ENCODE assay signal across 23 cellular contexts in the genomic region with DNA sequence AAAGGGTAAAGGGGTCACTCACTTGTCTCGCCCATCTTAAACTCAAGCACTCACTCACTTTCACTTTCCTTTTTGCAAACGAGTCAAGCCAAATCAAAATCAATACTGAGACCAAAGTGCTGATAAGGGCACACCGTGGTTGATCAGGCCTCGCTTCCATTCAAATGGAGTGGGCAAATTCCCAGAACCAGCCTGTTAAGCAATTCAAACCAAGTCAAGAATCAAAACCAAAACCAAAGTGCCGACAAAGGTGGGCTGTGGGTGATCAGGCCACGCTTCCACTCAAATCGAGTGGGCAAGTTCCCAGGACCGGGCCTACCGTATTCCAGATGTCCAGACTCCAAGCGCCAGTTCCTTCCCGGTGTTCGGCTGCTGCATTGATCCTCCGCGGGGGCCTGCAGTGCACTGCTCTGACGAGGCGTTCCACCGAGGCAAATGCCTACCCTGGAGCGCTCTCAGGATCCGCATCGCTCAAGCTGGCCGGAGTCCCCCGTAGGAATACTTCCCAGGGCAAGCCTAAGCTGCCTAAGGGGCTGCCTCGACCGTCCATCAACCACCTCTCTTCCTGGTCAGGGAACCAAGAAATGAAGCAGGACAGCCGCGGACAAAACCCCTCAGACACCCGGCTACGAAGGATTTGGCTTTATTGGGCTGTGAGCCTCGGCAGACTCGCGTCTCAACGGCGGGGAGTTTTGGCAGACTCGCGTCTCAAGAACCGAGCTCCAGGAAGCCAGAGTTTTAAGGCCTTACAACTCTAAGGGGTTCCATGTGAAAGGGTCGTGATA.
DNase-seq lines count a peak whose midpoint lies in the region; ATAC-seq, FAIRE-seq and TF ChIP-seq lines count a peak whose summit lies in the region.
"Had no signal": no experiment of that assay in that cellular context is flagged by ENCODE, and none has a peak within 500 bp of the region (broad histone marks: within the 10 kb centered on the region; RNA-seq: fewer than 3 reads in every experiment).

No MANE protein-coding gene starts in this region.

- peak overlapping the region; percentile 32 to 52 (median 50) for H3K4me3 ChIP-seq in right lobe of liver
- no peak overlapping the region for H3K4me3 ChIP-seq in upper lobe of right lung
- H3K4me3 ChIP-seq: lung, mucosa of descending colon had no signal

- peak overlapping the region; percentile 30 for H3K4me3 Mint-ChIP-seq in activated naive CD8-positive, alpha-beta T cell
- no peak overlapping the region for H3K4me3 Mint-ChIP-seq in activated naive CD8-positive, alpha-beta T cell treated with anti-CD3 and anti-CD28 coated beads for 36 hours
- H3K4me3 Mint-ChIP-seq in activated naive CD8-positive, alpha-beta T cell treated with anti-CD3 and anti-CD28 coated beads, Interleukin-2, amount 50 U/mL, for 24 hours, result peak overlapping the region; percentile 12
- H3K4me3 Mint-ChIP-seq: activated CD4-positive, alpha-beta T cell treated with anti-CD3 and anti-CD28 coated beads for 36 hours; stimulated activated effector memory CD8-positive, alpha-beta T cell treated with anti-CD3 and anti-CD28 coated beads, Interleukin-12 subunit alpha, Interleukin-12 subunit beta, amount 100 ng/mL, for 72 hours had no signal

- no peaks in the 10 kb centered on the region for H3K36me3 Mint-ChIP-seq in activated naive CD8-positive, alpha-beta T cell
- H3K36me3 Mint-ChIP-seq in activated naive CD8-positive, alpha-beta T cell treated with anti-CD3 and anti-CD28 coated beads for 36 hours, result no peaks in the 10 kb centered on the region
- H3K36me3 Mint-ChIP-seq in activated naive CD8-positive, alpha-beta T cell treated with anti-CD3 and anti-CD28 coated beads, Interleukin-2, amount 50 U/mL, for 24 hours (ENCODE audit: low read depth), result no peaks in the 10 kb centered on the region
- H3K36me3 Mint-ChIP-seq: stimulated activated effector memory CD8-positive, alpha-beta T cell treated with anti-CD3 and anti-CD28 coated beads, Interleukin-12 subunit alpha, Interleukin-12 subunit beta, amount 100 ng/mL, for 72 hours had no signal

- peak; percentile 13 for TF ChIP-seq POLR2A in right lobe of liver (IDR thresholded peaks at IDR 0.05)
- TF ChIP-seq POLR2A in GM12891 (IDR thresholded peaks at IDR 0.05; ENCODE audit: low read depth, low read length), result no peak

- H3K9me3 ChIP-seq in right lobe of liver (no peaks in the 10 kb centered on the region), upper lobe of right lung (no peaks in the 10 kb centered on the region)
- H3K9me3 ChIP-seq: BE2C, mucosa of descending colon had no signal

- H3K27me3 ChIP-seq in right lobe of liver (no peaks in the 10 kb centered on the region), upper lobe of right lung (no peaks in the 10 kb centered on the region)
- H3K27me3 ChIP-seq: BE2C had no signal

- H3K4me1 Mint-ChIP-seq in activated naive CD8-positive, alpha-beta T cell (ENCODE audit: low read depth), result peaks cover 2% of the 10 kb centered on the region
- H3K4me1 Mint-ChIP-seq in activated naive CD8-positive, alpha-beta T cell treated with anti-CD3 and anti-CD28 coated beads for 36 hours, result peaks cover 2% of the 10 kb centered on the region
- H3K4me1 Mint-ChIP-seq in activated naive CD8-positive, alpha-beta T cell treated with anti-CD3 and anti-CD28 coated beads, Interleukin-2, amount 50 U/mL, for 24 hours, result peaks cover 5% of the 10 kb centered on the region

- intact Hi-C loops in right lobe of liver (cut with DNase I), result no loop called here
- intact Hi-C loops in upper lobe of right lung (cut with DNase I), result no loop called here

- no peak for FAIRE-seq in GM12891 (lab: Jason Lieb, UNC)
- FAIRE-seq: H1, keratinocyte had no signal

- no peak for ATAC-seq in activated naive CD8-positive, alpha-beta T cell treated with anti-CD3 and anti-CD28 coated beads, Interleukin-2, amount 50 U/mL, for 24 hours
- ATAC-seq in right lobe of liver (peak; percentile 84 to 91 (median 85)), upper lobe of right lung (no peak)
- ATAC-seq: activated CD4-positive, alpha-beta T cell treated with anti-CD3 and anti-CD28 coated beads for 36 hours; mucosa of descending colon; SK-N-SH treated with all-trans-retinoic acid at 6 μM for 48 hours; stimulated activated effector memory CD8-positive, alpha-beta T cell treated with anti-CD3 and anti-CD28 coated beads, Interleukin-12 subunit alpha, Interleukin-12 subunit beta, amount 100 ng/mL, for 72 hours had no signal

- H3K27ac Mint-ChIP-seq in activated naive CD8-positive, alpha-beta T cell, result no peak overlapping the region
- no peak overlapping the region for H3K27ac Mint-ChIP-seq in activated naive CD8-positive, alpha-beta T cell treated with anti-CD3 and anti-CD28 coated beads for 36 hours
- H3K27ac Mint-ChIP-seq in activated naive CD8-positive, alpha-beta T cell treated with anti-CD3 and anti-CD28 coated beads, Interleukin-2, amount 50 U/mL, for 24 hours, result no peak overlapping the region
- H3K27ac Mint-ChIP-seq: activated CD4-positive, alpha-beta T cell treated with anti-CD3 and anti-CD28 coated beads for 36 hours; stimulated activated effector memory CD8-positive, alpha-beta T cell treated with anti-CD3 and anti-CD28 coated beads, Interleukin-12 subunit alpha, Interleukin-12 subunit beta, amount 100 ng/mL, for 72 hours had no signal

- TF ChIP-seq CTCF in right lobe of liver (IDR thresholded peaks at IDR 0.05) (no peak), upper lobe of right lung (IDR thresholded peaks at IDR 0.05) (no peak)

- no peak for DNase-seq in activated naive CD8-positive, alpha-beta T cell treated with anti-CD3 and anti-CD28 coated beads for 36 hours
- DNase-seq in activated naive CD8-positive, alpha-beta T cell treated with anti-CD3 and anti-CD28 coated beads, Interleukin-2, amount 50 U/mL, for 24 hours, result no peak
- peak; percentile 34 to 78 (median 60) for DNase-seq in right lobe of liver
- DNase-seq in upper lobe of right lung, result peak; percentile 59
- no peak for DNase-seq in GM12891 (ENCODE audit: insufficient read length, low spot score)
- no peak for DNase-seq in activated naive CD4-positive, alpha-beta T cell treated with anti-CD3 and anti-CD28 coated beads, Interleukin-2, amount 50 U/mL, for 16 hours
- no peak for DNase-seq in cerebellum (ENCODE audit: low spot score)
- DNase-seq: ACHN; activated CD4-positive, alpha-beta T cell treated with anti-CD3 and anti-CD28 coated beads for 36 hours; BE2C; DND-41; mucosa of descending colon; NCI-H146; NCI-H446; NCI-H82; right cardiac atrium; stimulated activated CD4-positive, alpha-beta T cell treated with anti-CD3 and anti-CD28 coated beads, Interleukin-4, amount 100 ng/mL, for 24 hours had no signal

- no peaks in the 10 kb centered on the region for H3K36me3 ChIP-seq in right lobe of liver
- no peaks in the 10 kb centered on the region for H3K36me3 ChIP-seq in upper lobe of right lung
- H3K36me3 ChIP-seq: BE2C had no signal

- no peaks in the 10 kb centered on the region for H3K9me3 Mint-ChIP-seq in activated naive CD8-positive, alpha-beta T cell (ENCODE audit: low read depth)
- H3K9me3 Mint-ChIP-seq in activated naive CD8-positive, alpha-beta T cell treated with anti-CD3 and anti-CD28 coated beads for 36 hours, result no peaks in the 10 kb centered on the region
- H3K9me3 Mint-ChIP-seq in activated naive CD8-positive, alpha-beta T cell treated with anti-CD3 and anti-CD28 coated beads, Interleukin-2, amount 50 U/mL, for 24 hours, result no peaks in the 10 kb centered on the region
- H3K9me3 Mint-ChIP-seq: stimulated activated effector memory CD8-positive, alpha-beta T cell treated with anti-CD3 and anti-CD28 coated beads, Interleukin-12 subunit alpha, Interleukin-12 subunit beta, amount 100 ng/mL, for 72 hours had no signal

- H3K27ac ChIP-seq in right lobe of liver, result peak overlapping the region; percentile 70 to 78 (median 75)
- H3K27ac ChIP-seq in upper lobe of right lung, result no peak overlapping the region

- WGBS in right lobe of liver (ENCODE audit: insufficient coverage, low coverage, low lambda C conversion rate, missing lambda C conversion rate), result 50% methylated on average over 12 of the region's 37 CpGs

- H3K27me3 Mint-ChIP-seq in activated naive CD8-positive, alpha-beta T cell, result peaks cover 3% of the 10 kb centered on the region
- H3K27me3 Mint-ChIP-seq in activated naive CD8-positive, alpha-beta T cell treated with anti-CD3 and anti-CD28 coated beads for 36 hours, result peaks cover 3% of the 10 kb centered on the region
- H3K27me3 Mint-ChIP-seq in activated naive CD8-positive, alpha-beta T cell treated with anti-CD3 and anti-CD28 coated beads, Interleukin-2, amount 50 U/mL, for 24 hours, result peaks cover 3% of the 10 kb centered on the region

- H3K4me1 ChIP-seq in right lobe of liver (peaks cover 0 to 17% (median 0%) of the 10 kb centered on the region in 4 donors), upper lobe of right lung (peaks cover 5% of the 10 kb centered on the region)
- H3K4me1 ChIP-seq: BE2C had no signal

TF ChIP-seq in GM12891, 5 proteins besides CTCF, POLR2A, EP300 and RAD21:
- TF ChIP-seq TAF1 (IDR thresholded peaks at IDR 0.05; ENCODE audit: low read depth, low read length), result no peak
- TF ChIP-seq SPI1 (IDR thresholded peaks at IDR 0.05; ENCODE audit: low read depth, low read length), result no peak
- no peak for TF ChIP-seq PAX5 (IDR thresholded peaks at IDR 0.05; ENCODE audit: insufficient read depth, low read length, severe bottlenecking)
- TF ChIP-seq POLR2AphosphoS5 (IDR thresholded peaks at IDR 0.05; ENCODE audit: low read depth, low read length), result no peak
- TF ChIP-seq POU2F2 (IDR thresholded peaks at IDR 0.05; ENCODE audit: low read depth, low read length), result no peak
TF ChIP-seq in GM12891: peak in this region for 0.

Comparison
In these comparisons a context has a peak if more than half of its experiments do, and no peak if none do; other contexts are left out.
1. DNase-seq: peak in right lobe of liver (3 of 3) and upper lobe of right lung (single experiment); none in activated naive CD8-positive, alpha-beta T cell treated with anti-CD3 and anti-CD28 coated beads for 36 hours (single experiment), activated naive CD8-positive, alpha-beta T cell treated with anti-CD3 and anti-CD28 coated beads, Interleukin-2, amount 50 U/mL, for 24 hours (single experiment), GM12891 (single experiment), activated naive CD4-positive, alpha-beta T cell treated with anti-CD3 and anti-CD28 coated beads, Interleukin-2, amount 50 U/mL, for 16 hours (single experiment) and cerebellum (single experiment).
2. ATAC-seq: peak in right lobe of liver (4 of 4); none in activated naive CD8-positive, alpha-beta T cell treated with anti-CD3 and anti-CD28 coated beads, Interleukin-2, amount 50 U/mL, for 24 hours (single experiment) and upper lobe of right lung (single experiment).